Comparison of ENCODE assay signal across 16 cellular contexts in genomic region chr10:33859319-33860022, GRCh38.
"Had no signal": no experiment of that assay in that cellular context is flagged by ENCODE, and none has a peak within 500 bp of the region (broad histone marks: within the 10 kb centered on the region; RNA-seq: fewer than 3 reads in every experiment).

No MANE protein-coding gene starts in this region.

- H3K9me3 ChIP-seq: psoas muscle, testis, upper lobe of right lung had no signal

- DNase-seq: activated CD4-positive, alpha-beta T cell treated with anti-CD3 and anti-CD28 coated beads, Interleukin-2, amount 10 ng/mL, durations not matched to agents 7 days and 5 days; activated CD4-positive, CD25-positive, alpha-beta regulatory T cell; activated CD8-positive, alpha-beta memory T cell treated with anti-CD3 and anti-CD28 coated beads, Interleukin-2, amount 50 U/mL, for 48 hours; activated gamma-delta T cell treated with Interleukin-2 at 50 U/mL for 16 hours; activated naive CD8-positive, alpha-beta T cell treated with anti-CD3 and anti-CD28 coated beads for 36 hours; effector CD4-positive, alpha-beta T cell; islet precursor cell; mammary epithelial cell; psoas muscle; stimulated activated naive CD8-positive, alpha-beta T cell treated with anti-CD3 and anti-CD28 coated beads, Interleukin-15, amount 100 ng/mL, for 72 hours; T-helper 2 cell; testis; upper lobe of right lung had no signal

- H3K27ac ChIP-seq: coronary artery, psoas muscle, testis, upper lobe of right lung had no signal

- H3K4me1 ChIP-seq: psoas muscle, testis had no signal

- ATAC-seq: psoas muscle; sciatic nerve; stimulated activated naive CD8-positive, alpha-beta T cell treated with anti-CD3 and anti-CD28 coated beads, Interleukin-15, amount 100 ng/mL, for 72 hours; upper lobe of right lung had no signal

- FAIRE-seq: TTC549 had no signal

- H3K4me3 ChIP-seq: coronary artery, psoas muscle, testis, upper lobe of right lung had no signal

- H3K36me3 ChIP-seq: upper lobe of right lung had no signal

- H3K27me3 ChIP-seq: testis, upper lobe of right lung had no signal
